In the genomic region with DNA sequence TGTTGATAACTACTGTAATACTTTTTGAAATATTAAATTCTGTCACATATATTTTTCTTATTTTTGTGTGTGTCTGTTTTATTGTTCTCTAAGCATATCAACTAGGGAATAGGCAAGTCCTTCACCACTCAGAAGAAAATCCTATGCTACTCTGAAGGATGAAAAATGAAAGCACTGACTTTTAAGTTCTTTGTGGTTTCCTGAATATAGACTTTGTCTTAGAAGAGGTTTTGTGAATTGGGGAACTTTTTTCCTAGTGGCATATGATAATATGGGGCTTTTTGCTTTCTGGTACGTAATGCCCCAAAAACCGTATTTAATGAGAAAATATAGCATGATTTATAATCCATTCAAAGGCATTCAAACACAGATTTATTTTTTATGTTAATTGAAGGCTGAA, we compare ENCODE assay signal across 23 cellular contexts.
A peak's percentile ranks its signal among the peaks of the same experiment; 100 is the strongest.
DNase-seq lines count a peak whose midpoint lies in the region; ATAC-seq and TF ChIP-seq lines count a peak whose summit lies in the region.
"Had no signal": no experiment of that assay in that cellular context is flagged by ENCODE, and none has a peak within 500 bp of the region (broad histone marks: within the 10 kb centered on the region; RNA-seq: fewer than 3 reads in every experiment).

No MANE protein-coding gene starts in this region.

- DNase-seq in activated naive CD8-positive, alpha-beta T cell treated with anti-CD3 and anti-CD28 coated beads, Interleukin-2, amount 10 ng/mL, durations not matched to agents 7 days and 5 days, result no peak
- no peak for DNase-seq in activated naive CD8-positive, alpha-beta T cell treated with anti-CD3 and anti-CD28 coated beads for 36 hours
- DNase-seq in MM.1S (peak; percentile 7), hippocampal formation (lab: John Stamatoyannopoulos, UW) (no peak)
- peak in 3 of 10 donors; percentile 42 to 55 (median 49) for DNase-seq in naive thymus-derived CD8-positive, alpha-beta T cell
- DNase-seq: GF-D8, IMR-90, NCI-H1048, NCI-H1417 treated with DMSO at 0.1 percent for 48 hours, NCI-H1694 treated with DMSO at 0.1 percent for 48 hours, NCI-H2081, NCI-H2227 treated with DMSO at 0.1 percent for 48 hours, NCI-H526 treated with DMSO at 0.1 percent for 48 hours, SHP77 had no signal

- H3K36me3 Mint-ChIP-seq in activated naive CD8-positive, alpha-beta T cell treated with anti-CD3 and anti-CD28 coated beads, Interleukin-2, amount 10 ng/mL, durations not matched to agents 7 days and 5 days, result no peaks in the 10 kb centered on the region
- H3K36me3 Mint-ChIP-seq in activated naive CD8-positive, alpha-beta T cell treated with anti-CD3 and anti-CD28 coated beads for 36 hours, result no peaks in the 10 kb centered on the region
- no peaks in the 10 kb centered on the region for H3K36me3 Mint-ChIP-seq in activated T-helper 17 cell treated with anti-CD3 and anti-CD28 coated beads, Interleukin-2, amount 50 U/mL, for 72 hours (ENCODE audit: low read depth)
- H3K36me3 Mint-ChIP-seq in naive thymus-derived CD8-positive, alpha-beta T cell, result no peaks in the 10 kb centered on the region

- no peaks in the 10 kb centered on the region for H3K9me2 ChIP-seq in MM.1S (replicated peaks; ENCODE audit: insufficient read depth, low read length)

- H3K4me2 ChIP-seq in MM.1S (ENCODE audit: low read depth, low read length), result no peak overlapping the region
- H3K4me2 ChIP-seq: KMS-11 had no signal

- no peak overlapping the region for H3K27ac Mint-ChIP-seq in activated naive CD8-positive, alpha-beta T cell treated with anti-CD3 and anti-CD28 coated beads, Interleukin-2, amount 10 ng/mL, durations not matched to agents 7 days and 5 days
- no peak overlapping the region for H3K27ac Mint-ChIP-seq in activated naive CD8-positive, alpha-beta T cell treated with anti-CD3 and anti-CD28 coated beads for 36 hours
- H3K27ac Mint-ChIP-seq in activated T-helper 17 cell treated with anti-CD3 and anti-CD28 coated beads, Interleukin-2, amount 50 U/mL, for 72 hours, result no peak overlapping the region
- peak overlapping the region in 1 of 10 donors; percentile 15 for H3K27ac Mint-ChIP-seq in naive thymus-derived CD8-positive, alpha-beta T cell
- H3K27ac Mint-ChIP-seq: B cell had no signal

- no peaks in the 10 kb centered on the region for H3F3A ChIP-seq in MM.1S (ENCODE audit: insufficient read depth, low read length)

- no peak overlapping the region for H3K4me3 ChIP-seq in MM.1S (ENCODE audit: low read length)

- no peaks in the 10 kb centered on the region for H3K4me1 ChIP-seq in MM.1S (ENCODE audit: low read length)

- peaks cover 11% of the 10 kb centered on the region for H3K4me1 Mint-ChIP-seq in activated naive CD8-positive, alpha-beta T cell treated with anti-CD3 and anti-CD28 coated beads, Interleukin-2, amount 10 ng/mL, durations not matched to agents 7 days and 5 days
- H3K4me1 Mint-ChIP-seq in activated naive CD8-positive, alpha-beta T cell treated with anti-CD3 and anti-CD28 coated beads for 36 hours, result peaks cover 19% of the 10 kb centered on the region
- H3K4me1 Mint-ChIP-seq in activated T-helper 17 cell treated with anti-CD3 and anti-CD28 coated beads, Interleukin-2, amount 50 U/mL, for 72 hours, result peaks cover 14% of the 10 kb centered on the region
- H3K4me1 Mint-ChIP-seq in naive thymus-derived CD8-positive, alpha-beta T cell, result peaks cover 17 to 42% (median 22%) of the 10 kb centered on the region in 4 donors

- ATAC-seq in activated naive CD8-positive, alpha-beta T cell treated with anti-CD3 and anti-CD28 coated beads, Interleukin-2, amount 10 ng/mL, durations not matched to agents 7 days and 5 days (ENCODE audit: low read depth), result peak; percentile 23
- peak; percentile 43 for ATAC-seq in activated T-helper 17 cell treated with anti-CD3 and anti-CD28 coated beads, Interleukin-2, amount 50 U/mL, for 72 hours (replicated peaks)
- peak; percentile 81 to 83 for ATAC-seq in naive thymus-derived CD8-positive, alpha-beta T cell
- ATAC-seq in HG03108 (IDR thresholded peaks at IDR 0.05; ENCODE audit: unreplicated experiment), result no peak
- ATAC-seq in HG03521 (IDR thresholded peaks at IDR 0.05; ENCODE audit: unreplicated experiment), result no peak
- ATAC-seq: Panc1 had no signal

- H3K27ac ChIP-seq in MM.1S (ENCODE audit: low read length), result no peak overlapping the region
- H3K27ac ChIP-seq: 22Rv1, C4-2B, KMS-11, RWPE1 had no signal

- no peaks in the 10 kb centered on the region for H3K36me3 ChIP-seq in MM.1S (replicated peaks; ENCODE audit: insufficient read depth, low read length)

- peaks cover 4% of the 10 kb centered on the region for H3K27me3 Mint-ChIP-seq in activated naive CD8-positive, alpha-beta T cell treated with anti-CD3 and anti-CD28 coated beads, Interleukin-2, amount 10 ng/mL, durations not matched to agents 7 days and 5 days
- no peaks in the 10 kb centered on the region for H3K27me3 Mint-ChIP-seq in activated naive CD8-positive, alpha-beta T cell treated with anti-CD3 and anti-CD28 coated beads for 36 hours
- H3K27me3 Mint-ChIP-seq in activated T-helper 17 cell treated with anti-CD3 and anti-CD28 coated beads, Interleukin-2, amount 50 U/mL, for 72 hours, result no peaks in the 10 kb centered on the region
- peaks cover 0 to 2% (median 0%) of the 10 kb centered on the region in 5 donors for H3K27me3 Mint-ChIP-seq in naive thymus-derived CD8-positive, alpha-beta T cell
- H3K27me3 Mint-ChIP-seq: B cell had no signal

- H2AFZ ChIP-seq in MM.1S (ENCODE audit: low read length), result no peak overlapping the region

- POLR2A ChIA-PET in activated naive CD8-positive, alpha-beta T cell treated with anti-CD3 and anti-CD28 coated beads, Interleukin-2, amount 10 ng/mL, durations not matched to agents 7 days and 5 days (lab: Charles Lee), result no interaction called here
- POLR2A ChIA-PET in naive thymus-derived CD8-positive, alpha-beta T cell (lab: Charles Lee), result no interaction called here

- no peak overlapping the region for H3K9ac ChIP-seq in MM.1S (ENCODE audit: low read length)
- H3K9ac ChIP-seq: KMS-11 had no signal

- TF ChIP-seq CTCF in MM.1S (IDR thresholded peaks at IDR 0.05; ENCODE audit: low read length), result no peak

- no peaks in the 10 kb centered on the region for H4K20me1 ChIP-seq in MM.1S (ENCODE audit: insufficient read depth, low read length)

- no peak overlapping the region for H3K4me3 Mint-ChIP-seq in activated naive CD8-positive, alpha-beta T cell treated with anti-CD3 and anti-CD28 coated beads, Interleukin-2, amount 10 ng/mL, durations not matched to agents 7 days and 5 days
- no peak overlapping the region for H3K4me3 Mint-ChIP-seq in activated naive CD8-positive, alpha-beta T cell treated with anti-CD3 and anti-CD28 coated beads for 36 hours
- H3K4me3 Mint-ChIP-seq in activated T-helper 17 cell treated with anti-CD3 and anti-CD28 coated beads, Interleukin-2, amount 50 U/mL, for 72 hours, result no peak overlapping the region
- H3K4me3 Mint-ChIP-seq in naive thymus-derived CD8-positive, alpha-beta T cell, result peak overlapping the region in 6 of 10 donors; percentile 17 to 40 (median 32)
- H3K4me3 Mint-ChIP-seq: B cell had no signal

- H3K9me3 Mint-ChIP-seq in activated naive CD8-positive, alpha-beta T cell treated with anti-CD3 and anti-CD28 coated beads, Interleukin-2, amount 10 ng/mL, durations not matched to agents 7 days and 5 days, result peaks cover 2% of the 10 kb centered on the region
- H3K9me3 Mint-ChIP-seq in activated naive CD8-positive, alpha-beta T cell treated with anti-CD3 and anti-CD28 coated beads for 36 hours, result peaks cover 1% of the 10 kb centered on the region
- no peaks in the 10 kb centered on the region for H3K9me3 Mint-ChIP-seq in activated T-helper 17 cell treated with anti-CD3 and anti-CD28 coated beads, Interleukin-2, amount 50 U/mL, for 72 hours
- H3K9me3 Mint-ChIP-seq in naive thymus-derived CD8-positive, alpha-beta T cell, result peaks cover 0 to 4% (median 0%) of the 10 kb centered on the region in 9 donors

- no peaks in the 10 kb centered on the region for H3K9me3 ChIP-seq in MM.1S (replicated peaks; ENCODE audit: insufficient read depth, low read length)

- H3K27me3 ChIP-seq in MM.1S (replicated peaks; ENCODE audit: insufficient read depth, low read length), result no peaks in the 10 kb centered on the region

- H3K79me2 ChIP-seq in MM.1S (ENCODE audit: low read length), result no peaks in the 10 kb centered on the region

Comparison
In these comparisons a context has a peak if more than half of its experiments do, and no peak if none do; other contexts are left out.
1. ATAC-seq: peak in activated naive CD8-positive, alpha-beta T cell treated with anti-CD3 and anti-CD28 coated beads, Interleukin-2, amount 10 ng/mL, durations not matched to agents 7 days and 5 days (single experiment), activated T-helper 17 cell treated with anti-CD3 and anti-CD28 coated beads, Interleukin-2, amount 50 U/mL, for 72 hours (single experiment) and naive thymus-derived CD8-positive, alpha-beta T cell (2 of 2); none in HG03108 (single experiment) and HG03521 (single experiment).
2. H3K4me3 Mint-ChIP-seq: peak in naive thymus-derived CD8-positive, alpha-beta T cell (6 of 10); none in activated naive CD8-positive, alpha-beta T cell treated with anti-CD3 and anti-CD28 coated beads, Interleukin-2, amount 10 ng/mL, durations not matched to agents 7 days and 5 days (single experiment), activated naive CD8-positive, alpha-beta T cell treated with anti-CD3 and anti-CD28 coated beads for 36 hours (single experiment) and activated T-helper 17 cell treated with anti-CD3 and anti-CD28 coated beads, Interleukin-2, amount 50 U/mL, for 72 hours (single experiment).